Comparison of ENCODE assay signal across 8 cellular contexts in genomic region chr6:15400572-15401004, GRCh38.
DNase-seq lines count a peak whose midpoint lies in the region; ATAC-seq, FAIRE-seq and TF ChIP-seq lines count a peak whose summit lies in the region.

No MANE protein-coding gene starts in this region.

- peaks cover 0 to 66% of the 10 kb centered on the region in 2 donors for H3K4me1 ChIP-seq in right atrium auricular region

- no peaks in the 10 kb centered on the region for H3K27me3 ChIP-seq in right atrium auricular region

- H3K36me3 Mint-ChIP-seq in activated naive CD8-positive, alpha-beta T cell treated with anti-CD3 and anti-CD28 coated beads for 36 hours, result peaks cover 7% of the 10 kb centered on the region

- H3K9me3 ChIP-seq in right atrium auricular region, result no peaks in the 10 kb centered on the region

- no peak for FAIRE-seq in D721Med (lab: Jason Lieb, UNC)

- H3K36me3 ChIP-seq in right atrium auricular region, result no peaks in the 10 kb centered on the region

- H3K4me1 Mint-ChIP-seq in activated naive CD8-positive, alpha-beta T cell treated with anti-CD3 and anti-CD28 coated beads for 36 hours, result peaks cover 75% of the 10 kb centered on the region

- DNase-seq in D721Med (ENCODE audit: insufficient read length, low spot score) (peak; percentile 33), NCI-H2029 (lab: John Stamatoyannopoulos, UW) (peak; percentile 86), right atrium auricular region (ENCODE audit: low spot score) (peak; percentile 66), putamen (ENCODE audit: low spot score) (peak; percentile 79)
- DNase-seq in activated naive CD8-positive, alpha-beta T cell treated with anti-CD3 and anti-CD28 coated beads for 36 hours, result peak; percentile 41
- no peak for DNase-seq in NK-92 treated with Interleukin-12 subunit alpha and Interleukin-12 subunit beta, amount 100 ng/mL, for 24 hours (lab: John Stamatoyannopoulos, UW)
- DNase-seq in stimulated activated CD4-positive, alpha-beta T cell treated with anti-CD3 and anti-CD28 coated beads, Interleukin-4, amount 100 ng/mL, for 24 hours, result no peak

- H3K27ac ChIP-seq in right atrium auricular region, result peak overlapping the region; percentile 79 to 80

- TF ChIP-seq CTCF in D721Med (IDR thresholded peaks at IDR 0.05; ENCODE audit: insufficient read depth, missing control alignments) (no peak), right atrium auricular region (IDR thresholded peaks at IDR 0.05) (no peak)

- H3K9me3 Mint-ChIP-seq in activated naive CD8-positive, alpha-beta T cell treated with anti-CD3 and anti-CD28 coated beads for 36 hours, result no peaks in the 10 kb centered on the region

- peak overlapping the region; percentile 75 for H3K4me3 Mint-ChIP-seq in activated naive CD8-positive, alpha-beta T cell treated with anti-CD3 and anti-CD28 coated beads for 36 hours

- no peak for ATAC-seq in GM21723 (IDR thresholded peaks at IDR 0.05; ENCODE audit: unreplicated experiment)

- peak overlapping the region; percentile 38 to 49 for H3K4me3 ChIP-seq in right atrium auricular region

- H3K27me3 Mint-ChIP-seq in activated naive CD8-positive, alpha-beta T cell treated with anti-CD3 and anti-CD28 coated beads for 36 hours, result no peaks in the 10 kb centered on the region

- H3K27ac Mint-ChIP-seq in activated naive CD8-positive, alpha-beta T cell treated with anti-CD3 and anti-CD28 coated beads for 36 hours, result peak overlapping the region; percentile 83

Comparison
In these comparisons a context has a peak if more than half of its experiments do, and no peak if none do; other contexts are left out.
1. DNase-seq: peak in D721Med (single experiment), NCI-H2029 (single experiment), activated naive CD8-positive, alpha-beta T cell treated with anti-CD3 and anti-CD28 coated beads for 36 hours (single experiment), right atrium auricular region (single experiment) and putamen (single experiment); none in NK-92 treated with Interleukin-12 subunit alpha and Interleukin-12 subunit beta, amount 100 ng/mL, for 24 hours (single experiment) and stimulated activated CD4-positive, alpha-beta T cell treated with anti-CD3 and anti-CD28 coated beads, Interleukin-4, amount 100 ng/mL, for 24 hours (single experiment).